Comparison of ENCODE assay signal across 33 cellular contexts in genomic region chr1:13538832-13539231, GRCh38. TPM values are rescaled to one million over a fixed set of nuclear protein-coding genes. Genes with fewer than 3 reads are reported as not detected.
"Had no signal": no experiment of that assay in that cellular context is flagged by ENCODE, and none has a peak within 500 bp of the region (broad histone marks: within the 10 kb centered on the region; RNA-seq: fewer than 3 reads in every experiment).

No MANE protein-coding gene starts in this region.

- H3K27ac ChIP-seq: ascending aorta, cardiac muscle cell, colonic mucosa, VCaP had no signal

- H3K36me3 ChIP-seq: ascending aorta, cardiac muscle cell, colonic mucosa had no signal

- H3K4me3 ChIP-seq: ascending aorta, cardiac muscle cell, colonic mucosa had no signal

- ATAC-seq: activated CD8-positive, alpha-beta T cell treated with anti-CD3 and anti-CD28 coated beads for 36 hours; activated naive CD8-positive, alpha-beta T cell treated with anti-CD3 and anti-CD28 coated beads, Interleukin-2, amount 50 U/mL, for 24 hours; activated T-cell treated with anti-CD3 and anti-CD28 coated beads, Interleukin-2, amount 50 U/mL, for 4 hours; activated T-cell treated with anti-CD3 and anti-CD28 coated beads, Interleukin-2, amount 50 U/mL, for 72 hours; activated T-helper 17 cell treated with anti-CD3 and anti-CD28 coated beads, Interleukin-2, amount 50 U/mL, for 72 hours had no signal

- DNase-seq: activated B cell treated with CpG ODN at 0.5 μM for 24 hours; activated CD4-positive, alpha-beta memory T cell treated with anti-CD3 and anti-CD28 coated beads for 36 hours; activated CD4-positive, alpha-beta T cell treated with anti-CD3 and anti-CD28 coated beads for 4 hours; activated CD4-positive, alpha-beta T cell treated with anti-CD3 and anti-CD28 coated beads, Interleukin-2, amount 10 ng/mL, durations not matched to agents 24 days and 14 days; activated CD4-positive, alpha-beta T cell treated with anti-CD3 and anti-CD28 coated beads, Interleukin-2, amount 50 U/mL, for 1 hour; activated CD4-positive, alpha-beta T cell treated with anti-CD3 and anti-CD28 coated beads, Interleukin-2, amount 50 U/mL, for 4 hours; activated CD4-positive, CD25-positive, alpha-beta regulatory T cell treated with anti-CD3 and anti-CD28 coated beads, Interleukin-2, amount 50 U/mL, for 72 hours; activated CD8-positive, alpha-beta memory T cell treated with anti-CD3 and anti-CD28 coated beads, Interleukin-2, amount 50 U/mL, for 4 hours; activated CD8-positive, alpha-beta T cell treated with anti-CD3 and anti-CD28 coated beads for 36 hours; activated effector memory CD4-positive, alpha-beta T cell treated with anti-CD3 and anti-CD28 coated beads, Interleukin-2, amount 50 U/mL, for 16 hours; activated naive CD4-positive, alpha-beta T cell treated with anti-CD3 and anti-CD28 coated beads, Interleukin-2, amount 10 ng/mL, durations not matched to agents 7 days and 5 days; activated naive CD4-positive, alpha-beta T cell treated with Interleukin-2 at 50 U/mL for 16 hours; activated naive CD8-positive, alpha-beta T cell treated with anti-CD3 and anti-CD28 coated beads, Interleukin-2, amount 10 ng/mL, durations not matched to agents 7 days and 5 days; activated naive CD8-positive, alpha-beta T cell treated with anti-CD3 and anti-CD28 coated beads, Interleukin-2, amount 50 U/mL, for 24 hours; activated T-cell treated with anti-CD3 and anti-CD28 coated beads for 4 hours; activated T-cell treated with anti-CD3 and anti-CD28 coated beads, Interleukin-2, amount 50 U/mL, for 1 hour; activated T-cell treated with anti-CD3 and anti-CD28 coated beads, Interleukin-2, amount 50 U/mL, for 4 hours; activated T-cell treated with anti-CD3 and anti-CD28 coated beads, Interleukin-2, amount 50 U/mL, for 72 hours; amygdala; anterior cingulate cortex; caudate nucleus; cerebellar nuclear complex; colonic mucosa; T-helper 2 cell; T-helper 9 cell had no signal

- H3K27me3 ChIP-seq: ascending aorta, cardiac muscle cell, colonic mucosa had no signal

- H3K9me3 ChIP-seq: ascending aorta, colonic mucosa had no signal

- H3K4me1 ChIP-seq: colonic mucosa had no signal

RNA-seq across cellular contexts. Expression of gene LRRC38, which starts 25.0 kb away (rescaled TPM):
- total RNA-seq: activated B cell treated with CpG ODN at 0.5 μM for 24 hours; activated CD4-positive, alpha-beta memory T cell treated with anti-CD3 and anti-CD28 coated beads for 36 hours; activated CD4-positive, alpha-beta T cell treated with anti-CD3 and anti-CD28 coated beads, Interleukin-2, amount 10 ng/mL, durations not matched to agents 24 days and 14 days; activated CD8-positive, alpha-beta memory T cell treated with anti-CD3 and anti-CD28 coated beads for 36 hours; activated CD8-positive, alpha-beta T cell treated with anti-CD3 and anti-CD28 coated beads for 36 hours; activated naive CD8-positive, alpha-beta T cell treated with anti-CD3 and anti-CD28 coated beads, Interleukin-2, amount 10 ng/mL, durations not matched to agents 7 days and 5 days; activated T-cell treated with anti-CD3 and anti-CD28 coated beads, Interleukin-2, amount 50 U/mL, for 4 hours; activated T-cell treated with anti-CD3 and anti-CD28 coated beads, Interleukin-2, amount 50 U/mL, for 72 hours; activated T-helper 1 cell treated with anti-CD3 and anti-CD28 coated beads, Interleukin-12 subunit alpha, Interleukin-12 subunit beta, Interleukin-2, Interleukin-4 antibody, amounts not matched to agents 30 ng/mL and 10 ng/mL and 1 ng/mL, durations not matched to agents 14 hours and 24 hours and 36 hours; activated T-helper 17 cell treated with anti-CD3 and anti-CD28 coated beads, Interleukin-2, amount 50 U/mL, for 72 hours; ascending aorta; bronchial epithelial cell; cardiac muscle cell; chondrocyte; colonic mucosa had no signal

RNA-seq across cellular contexts. Expression of gene PDPN, which starts 44.8 kb away (rescaled TPM):
- total RNA-seq: activated B cell treated with CpG ODN at 0.5 μM for 24 hours; activated CD4-positive, alpha-beta memory T cell treated with anti-CD3 and anti-CD28 coated beads for 36 hours; activated CD4-positive, alpha-beta T cell treated with anti-CD3 and anti-CD28 coated beads, Interleukin-2, amount 10 ng/mL, durations not matched to agents 24 days and 14 days; activated CD8-positive, alpha-beta memory T cell treated with anti-CD3 and anti-CD28 coated beads for 36 hours; activated CD8-positive, alpha-beta T cell treated with anti-CD3 and anti-CD28 coated beads for 36 hours; activated naive CD8-positive, alpha-beta T cell treated with anti-CD3 and anti-CD28 coated beads, Interleukin-2, amount 10 ng/mL, durations not matched to agents 7 days and 5 days; activated T-cell treated with anti-CD3 and anti-CD28 coated beads, Interleukin-2, amount 50 U/mL, for 72 hours; activated T-helper 1 cell treated with anti-CD3 and anti-CD28 coated beads, Interleukin-12 subunit alpha, Interleukin-12 subunit beta, Interleukin-2, Interleukin-4 antibody, amounts not matched to agents 30 ng/mL and 10 ng/mL and 1 ng/mL, durations not matched to agents 14 hours and 24 hours and 36 hours; activated T-helper 17 cell treated with anti-CD3 and anti-CD28 coated beads, Interleukin-2, amount 50 U/mL, for 72 hours had no signal
